In the genomic region with DNA sequence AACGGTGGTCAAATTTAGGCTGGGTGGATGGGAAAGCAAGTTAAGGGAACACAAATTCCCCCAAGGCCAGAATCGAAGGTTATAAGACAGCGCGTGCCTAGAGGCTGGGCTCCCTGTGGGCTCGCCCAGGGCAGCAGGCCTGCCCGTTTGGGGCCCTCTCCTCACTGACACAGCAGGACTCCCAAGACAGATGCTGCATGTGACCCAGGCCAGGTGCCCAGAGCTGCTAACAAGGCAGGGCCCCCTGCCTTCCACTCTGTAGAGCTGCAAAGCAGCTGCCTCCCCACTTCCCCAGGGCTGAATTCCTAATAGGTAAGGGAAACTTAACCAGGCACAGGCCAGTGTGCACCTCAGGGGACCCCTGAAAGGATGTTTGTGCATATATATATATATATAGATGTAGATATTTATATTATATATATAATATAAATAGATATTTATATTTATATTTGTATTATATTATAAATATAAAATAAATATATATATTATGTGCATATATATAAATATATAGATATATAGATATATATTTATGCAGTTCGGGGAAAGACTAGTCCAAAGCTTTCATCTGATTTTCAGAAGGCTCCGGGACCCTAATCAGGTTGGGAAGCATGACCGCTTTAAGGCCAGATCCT, we compare ENCODE assay signal across 14 cellular contexts. TPM values are rescaled to one million over a fixed set of nuclear protein-coding genes. Genes with fewer than 3 reads are reported as not detected.
DNase-seq lines count a peak whose midpoint lies in the region; ATAC-seq and TF ChIP-seq lines count a peak whose summit lies in the region.
"Had no signal": no experiment of that assay in that cellular context is flagged by ENCODE, and none has a peak within 500 bp of the region (broad histone marks: within the 10 kb centered on the region; RNA-seq: fewer than 3 reads in every experiment).

No MANE protein-coding gene starts in this region.

- no peak for TF ChIP-seq POLR2A in heart left ventricle (IDR thresholded peaks at IDR 0.05)

- intact Hi-C loops in heart left ventricle (cut with DNase I), result loop anchor here (5.0 to 10.0 kb wide), 9 partner anchors 161 to 593 kb away; no protein-coding TSS in a partner anchor

- no peaks in the 10 kb centered on the region for H3K27me3 ChIP-seq in heart left ventricle
- no peaks in the 10 kb centered on the region for H3K27me3 ChIP-seq in skeletal muscle tissue (ENCODE audit: control insufficient read depth in 3 of 3, insufficient read depth in 3 of 3, low read length in 3 of 3)

- no peaks in the 10 kb centered on the region for H3K36me3 ChIP-seq in heart left ventricle
- H3K36me3 ChIP-seq in skeletal muscle tissue (ENCODE audit: control insufficient read depth in 3 of 3, insufficient read depth in 3 of 3, low read length in 3 of 3), result no peaks in the 10 kb centered on the region

- H3K9ac ChIP-seq in skeletal muscle tissue (ENCODE audit: low read depth in 1 of 3, low read length in 3 of 3), result no peak overlapping the region

- H3K4me3 ChIP-seq in heart left ventricle, result no peak overlapping the region
- H3K4me3 ChIP-seq in skeletal muscle tissue (ENCODE audit: low read length in 3 of 3), result no peak overlapping the region
- H3K4me3 ChIP-seq: smooth muscle cell had no signal

- H3K4me1 ChIP-seq in heart left ventricle (peaks cover 0 to 30% (median 7%) of the 10 kb centered on the region in 12 donors), skeletal muscle tissue (ENCODE audit: control insufficient read depth in 3 of 3, insufficient read depth in 3 of 3, low read length in 3 of 3) (peaks cover 5 to 17% (median 11%) of the 10 kb centered on the region in 3 donors)

- peak in 5 of 12 donors; percentile 9 to 41 (median 36) for TF ChIP-seq CTCF in heart left ventricle (IDR thresholded peaks at IDR 0.05)

- WGBS in heart left ventricle, 4 donors, result 50 to 66% (median 54%) methylated on average over 9 of the region's 9 CpGs

- ATAC-seq in heart left ventricle (peak; percentile 42 to 84 (median 62)), GM21367 (IDR thresholded peaks at IDR 0.05; ENCODE audit: unreplicated experiment) (no peak), GM18520 (IDR thresholded peaks at IDR 0.05; ENCODE audit: unreplicated experiment) (no peak)
- ATAC-seq: stimulated activated naive CD8-positive, alpha-beta T cell treated with anti-CD3 and anti-CD28 coated beads, Interleukin-15, Interleukin-2, amounts not matched to agents 100 U/mL and 50 U/mL, for 24 hours had no signal

- peak; percentile 52 for DNase-seq in activated CD8-positive, alpha-beta memory T cell treated with anti-CD3 and anti-CD28 coated beads, Interleukin-2, amount 50 U/mL, for 48 hours
- no peak for DNase-seq in activated CD8-positive, alpha-beta memory T cell treated with anti-CD3 and anti-CD28 coated beads for 24 hours
- DNase-seq in NCI-H526 (lab: John Stamatoyannopoulos, UW) (peak; percentile 41 to 62), heart left ventricle (peak in 3 of 5 donors; percentile 42 to 84 (median 57)), epidermal melanocyte (ENCODE audit: insufficient read length, low spot score) (no peak)
- DNase-seq: NCI-H1105 had no signal

- H3K9me3 ChIP-seq in heart left ventricle (no peaks in the 10 kb centered on the region), skeletal muscle tissue (ENCODE audit: control insufficient read depth in 3 of 3, low read length in 3 of 3) (no peaks in the 10 kb centered on the region)

- peak overlapping the region in 9 of 12 donors; percentile 43 to 77 (median 67) for H3K27ac ChIP-seq in heart left ventricle
- peak overlapping the region; percentile 54 for H3K27ac ChIP-seq in skeletal muscle tissue (ENCODE audit: low read depth, low read length)

RNA-seq across cellular contexts. Expression of a gene that starts 43.7 kb away (rescaled TPM):
- total RNA-seq in heart left ventricle (10 to 100 TPM in 2 of 9 donors, 1 to 10 TPM in 6, under 1 TPM in 1; 0.81 to 24.6 (median 1.7) TPM), skeletal muscle tissue (2.1 TPM)
- polyA plus RNA-seq in heart left ventricle, result under 1 TPM; 0.75 to 0.88 TPM
- total RNA-seq: activated CD8-positive, alpha-beta T cell treated with anti-CD3 and anti-CD28 coated beads, Interleukin-2, amount 10 ng/mL, durations not matched to agents 7 days and 5 days; SK-MEL-5 had no signal

RNA-seq across cellular contexts. Expression of a gene that starts 48.9 kb away (rescaled TPM):
- total RNA-seq in heart left ventricle (1 to 10 TPM in 2 of 9 donors, under 1 TPM in 6, not detected in 1; 0.28 to 2.2 (median 0.44) TPM), skeletal muscle tissue (not detected)
- under 1 TPM in 1 of 2 donors, not detected in 1; 0.72 TPM for polyA plus RNA-seq in heart left ventricle
- total RNA-seq: activated CD8-positive, alpha-beta T cell treated with anti-CD3 and anti-CD28 coated beads, Interleukin-2, amount 10 ng/mL, durations not matched to agents 7 days and 5 days; SK-MEL-5; smooth muscle cell had no signal
- polyA plus RNA-seq: AG04450, smooth muscle cell had no signal

Comparison
In these comparisons a context has a peak if more than half of its experiments do, and no peak if none do; other contexts are left out.
1. DNase-seq: peak in activated CD8-positive, alpha-beta memory T cell treated with anti-CD3 and anti-CD28 coated beads, Interleukin-2, amount 50 U/mL, for 48 hours (single experiment), NCI-H526 (2 of 2) and heart left ventricle (3 of 5); none in activated CD8-positive, alpha-beta memory T cell treated with anti-CD3 and anti-CD28 coated beads for 24 hours (single experiment) and epidermal melanocyte (single experiment).
2. ATAC-seq: peak in heart left ventricle (4 of 4); none in GM21367 (single experiment) and GM18520 (single experiment).